ENCODE assay signal across 8 cellular contexts in the genomic region with DNA sequence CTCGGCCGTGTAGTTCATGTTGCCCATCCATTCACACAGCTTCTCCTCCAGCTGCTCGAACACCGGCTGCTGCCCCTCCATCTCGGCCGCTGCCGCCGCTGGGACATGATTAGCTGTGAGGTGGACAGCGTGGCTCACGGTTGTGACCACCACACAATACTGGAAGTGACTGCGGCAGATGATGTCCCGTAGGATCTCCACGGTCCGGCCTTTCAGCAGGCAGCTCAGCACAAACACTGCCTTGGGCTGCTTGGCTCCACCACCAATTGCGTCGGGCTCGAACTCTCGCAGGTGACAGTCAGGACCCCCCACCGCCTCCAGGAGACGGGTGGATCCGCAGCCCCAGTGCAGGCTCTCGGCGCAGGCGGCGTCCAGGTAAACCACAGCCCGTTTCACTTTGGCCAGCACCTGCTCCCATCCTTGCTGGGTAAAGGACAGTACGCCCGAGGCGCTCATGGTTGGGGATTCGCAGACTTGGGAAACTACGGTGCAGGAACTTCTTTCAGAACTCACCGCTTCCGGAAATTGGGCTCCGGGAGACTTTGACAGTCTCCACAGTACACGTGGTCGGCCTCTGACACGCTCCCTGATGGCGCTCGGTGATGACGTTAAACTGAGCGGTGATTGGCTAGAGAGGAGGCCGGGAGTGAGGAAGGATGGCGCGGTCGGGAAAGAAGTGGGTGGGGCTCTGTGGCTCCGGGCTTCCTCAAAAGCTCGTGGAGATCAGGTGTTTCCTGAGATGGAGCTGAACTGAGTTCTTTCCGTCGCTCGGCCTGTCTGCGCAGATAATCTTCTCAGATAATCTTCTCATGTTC. TPM values are rescaled to one million over a fixed set of nuclear protein-coding genes. Genes with fewer than 3 reads are reported as not detected.
DNase-seq lines count a peak whose midpoint lies in the region; ATAC-seq and TF ChIP-seq lines count a peak whose summit lies in the region.

A gene (minus strand): TSS at position 576 of the 815 bp plus-strand sequence.

- H4K20me1 ChIP-seq in DND-41 (ENCODE audit: insufficient read depth, low read length): peaks cover 3% of the 10 kb centered on the region; the same call in 1 of the 2 replicates
- no peaks in the 10 kb centered on the region for H4K20me1 ChIP-seq in GM23248 (ENCODE audit: insufficient read depth)

- H3K4me1 ChIP-seq in DND-41 (ENCODE audit: insufficient read depth, low read length): peaks cover 52% of the 10 kb centered on the region
- peaks cover 27% of the 10 kb centered on the region for H3K4me1 ChIP-seq in GM23248 (ENCODE audit: insufficient read depth)

- H3K4me3 ChIP-seq in DND-41 (ENCODE audit: low read depth in 1 of 2, low read length in 2 of 2): peak within 1 kb of the TSS; percentile 86 to 97
- H3K4me3 ChIP-seq in GM23248: peak within 1 kb of the TSS; percentile 89

- in situ Hi-C loops in GM23248 (cut with MboI): loop anchor here (25.0 kb wide), 1 partner anchor 353 kb away; no protein-coding TSS in a partner anchor

- no peaks in the 10 kb centered on the region for H3K9me2 ChIP-seq in GM23248 (ENCODE audit: insufficient read depth)

- peaks cover 5% of the 10 kb centered on the region for H3K27me3 Mint-ChIP-seq in activated T-helper 1 cell treated with anti-CD3 and anti-CD28 coated beads, Interleukin-12 subunit alpha, Interleukin-12 subunit beta, Interleukin-2, Interleukin-4 antibody, amounts not matched to agents 30 ng/mL and 10 ng/mL and 1 ng/mL, durations not matched to agents 14 hours and 24 hours and 36 hours (ENCODE audit: insufficient read depth)
- H3K27me3 Mint-ChIP-seq in naive B cell: peaks cover 6 to 25% (median 19%) of the 10 kb centered on the region in 3 donors
- peaks cover 19% of the 10 kb centered on the region for H3K27me3 Mint-ChIP-seq in stimulated activated memory B cell treated with anti-CD40 and anti-IgM and Interleukin-4, amounts not matched to agents 10 μg/mL and 1 μg/mL and 100 μg/mL, for 72 hours

- TF ChIP-seq CTCF in DND-41 (IDR thresholded peaks at IDR 0.05; ENCODE audit: borderline replicate concordance, extremely low read depth, low read length, poor library complexity, severe bottlenecking): no peak

- peaks cover 8% of the 10 kb centered on the region; the same call in 1 of the 2 replicates for H3F3A ChIP-seq in GM23248 (ENCODE audit: insufficient read depth)

- H3K36me3 ChIP-seq in DND-41 (ENCODE audit: insufficient read depth, low read length) (peaks cover 10% of the 10 kb centered on the region), GM23248 (ENCODE audit: low read depth) (no peaks in the 10 kb centered on the region)

- DNase-seq in DND-41 (peak; percentile 98), GM23248 (peak; percentile 98), Kasumi-1 (lab: John Stamatoyannopoulos, UW) (peak; percentile 100), RPMI7951 (ENCODE audit: low read depth) (peak; percentile 96), fibroblast of gingiva (ENCODE audit: low read depth) (peak; percentile 95), naive B cell (peak; percentile 96)
- peak; percentile 95 for DNase-seq in activated T-helper 1 cell treated with anti-CD3 and anti-CD28 coated beads, Interleukin-12 subunit alpha, Interleukin-12 subunit beta, Interleukin-2, Interleukin-4 antibody, amounts not matched to agents 30 ng/mL and 10 ng/mL and 1 ng/mL, durations not matched to agents 14 hours and 24 hours and 36 hours (ENCODE audit: low spot score)

- 0 to 1% methylated on average over 51 of the region's 51 CpGs for WGBS in GM23248 (ENCODE audit: low coverage in 1 of 2, low lambda C conversion rate in 2 of 2, missing lambda C conversion rate in 2 of 2), 2 experiments

- H3K9me3 ChIP-seq in DND-41 (ENCODE audit: insufficient read depth, low read length, severe bottlenecking) (no peaks in the 10 kb centered on the region), GM23248 (ENCODE audit: low read depth) (no peaks in the 10 kb centered on the region)

- H3K4me2 ChIP-seq in DND-41 (ENCODE audit: insufficient read depth, low read length): peak within 1 kb of the TSS; percentile 78
- H3K4me2 ChIP-seq in GM23248 (ENCODE audit: unreplicated experiment): peak within 1 kb of the TSS; percentile 95

- H3K9ac ChIP-seq in DND-41 (ENCODE audit: low read depth, low read length): peak within 1 kb of the TSS; percentile 67
- peak within 1 kb of the TSS; percentile 76 for H3K9ac ChIP-seq in GM23248

- peaks cover 39% of the 10 kb centered on the region for H3K4me1 Mint-ChIP-seq in activated T-helper 1 cell treated with anti-CD3 and anti-CD28 coated beads, Interleukin-12 subunit alpha, Interleukin-12 subunit beta, Interleukin-2, Interleukin-4 antibody, amounts not matched to agents 30 ng/mL and 10 ng/mL and 1 ng/mL, durations not matched to agents 14 hours and 24 hours and 36 hours (ENCODE audit: low read depth)
- peaks cover 44 to 56% (median 53%) of the 10 kb centered on the region in 3 donors for H3K4me1 Mint-ChIP-seq in naive B cell
- H3K4me1 Mint-ChIP-seq in stimulated activated memory B cell treated with anti-CD40 and anti-IgM and Interleukin-4, amounts not matched to agents 10 μg/mL and 1 μg/mL and 100 μg/mL, for 72 hours: peaks cover 41% of the 10 kb centered on the region

- peak; percentile 94 for ATAC-seq in DND-41 (ENCODE audit: insufficient read depth, low read depth)
- ATAC-seq in naive B cell (ENCODE audit: low read depth in 2 of 2): peak; percentile 97 to 98
- peak; percentile 99 for ATAC-seq in stimulated activated memory B cell treated with anti-CD40 and anti-IgM and Interleukin-4, amounts not matched to agents 10 μg/mL and 1 μg/mL and 100 μg/mL, for 72 hours

- intact Hi-C loops in activated T-helper 1 cell treated with anti-CD3 and anti-CD28 coated beads, Interleukin-12 subunit alpha, Interleukin-12 subunit beta, Interleukin-2, Interleukin-4 antibody, amounts not matched to agents 30 ng/mL and 10 ng/mL and 1 ng/mL, durations not matched to agents 14 hours and 24 hours and 36 hours (cut with micrococcal nuclease): loop anchor here (1.0 to 10.0 kb wide), 7 partner anchors 12 to 952 kb away; a partner anchor contains a TSS

- peak within 1 kb of the TSS; percentile 79 for H3K27ac ChIP-seq in DND-41 (ENCODE audit: low read length)
- peak within 1 kb of the TSS; percentile 41 for H3K27ac ChIP-seq in GM23248

- H3K27me3 ChIP-seq in DND-41 (ENCODE audit: insufficient read depth, low read length, poor library complexity) (no peaks in the 10 kb centered on the region), GM23248 (replicated peaks; ENCODE audit: insufficient read depth) (no peaks in the 10 kb centered on the region)

- peak within 1 kb of the TSS; percentile 90 for H2AFZ ChIP-seq in DND-41 (ENCODE audit: low read depth, low read length)
- peak within 1 kb of the TSS; percentile 99 for H2AFZ ChIP-seq in GM23248

- peak within 1 kb of the TSS; percentile 88 for H3K27ac Mint-ChIP-seq in activated T-helper 1 cell treated with anti-CD3 and anti-CD28 coated beads, Interleukin-12 subunit alpha, Interleukin-12 subunit beta, Interleukin-2, Interleukin-4 antibody, amounts not matched to agents 30 ng/mL and 10 ng/mL and 1 ng/mL, durations not matched to agents 14 hours and 24 hours and 36 hours
- H3K27ac Mint-ChIP-seq in naive B cell: peak within 1 kb of the TSS; percentile 96 to 99 (median 98)
- peak within 1 kb of the TSS; percentile 92 for H3K27ac Mint-ChIP-seq in stimulated activated memory B cell treated with anti-CD40 and anti-IgM and Interleukin-4, amounts not matched to agents 10 μg/mL and 1 μg/mL and 100 μg/mL, for 72 hours

- peaks cover 10% of the 10 kb centered on the region for H3K36me3 Mint-ChIP-seq in activated T-helper 1 cell treated with anti-CD3 and anti-CD28 coated beads, Interleukin-12 subunit alpha, Interleukin-12 subunit beta, Interleukin-2, Interleukin-4 antibody, amounts not matched to agents 30 ng/mL and 10 ng/mL and 1 ng/mL, durations not matched to agents 14 hours and 24 hours and 36 hours (ENCODE audit: low read depth)
- peaks cover 0 to 8% of the 10 kb centered on the region in 2 donors for H3K36me3 Mint-ChIP-seq in naive B cell
- peaks cover 17% of the 10 kb centered on the region for H3K36me3 Mint-ChIP-seq in stimulated activated memory B cell treated with anti-CD40 and anti-IgM and Interleukin-4, amounts not matched to agents 10 μg/mL and 1 μg/mL and 100 μg/mL, for 72 hours

- H3K79me2 ChIP-seq in DND-41 (ENCODE audit: insufficient read depth, low read length): peaks cover 51% of the 10 kb centered on the region
- H3K79me2 ChIP-seq in GM23248 (ENCODE audit: insufficient read depth): peaks cover 51% of the 10 kb centered on the region

- H3K4me3 Mint-ChIP-seq in activated T-helper 1 cell treated with anti-CD3 and anti-CD28 coated beads, Interleukin-12 subunit alpha, Interleukin-12 subunit beta, Interleukin-2, Interleukin-4 antibody, amounts not matched to agents 30 ng/mL and 10 ng/mL and 1 ng/mL, durations not matched to agents 14 hours and 24 hours and 36 hours: peak within 1 kb of the TSS; percentile 98
- H3K4me3 Mint-ChIP-seq in naive B cell: peak within 1 kb of the TSS; percentile 92 to 99 (median 97)
- H3K4me3 Mint-ChIP-seq in stimulated activated memory B cell treated with anti-CD40 and anti-IgM and Interleukin-4, amounts not matched to agents 10 μg/mL and 1 μg/mL and 100 μg/mL, for 72 hours: peak within 1 kb of the TSS; percentile 96

- H3K9me3 Mint-ChIP-seq in activated T-helper 1 cell treated with anti-CD3 and anti-CD28 coated beads, Interleukin-12 subunit alpha, Interleukin-12 subunit beta, Interleukin-2, Interleukin-4 antibody, amounts not matched to agents 30 ng/mL and 10 ng/mL and 1 ng/mL, durations not matched to agents 14 hours and 24 hours and 36 hours: no peaks in the 10 kb centered on the region
- peaks cover 0 to 3% (median 0%) of the 10 kb centered on the region in 7 donors for H3K9me3 Mint-ChIP-seq in naive B cell
- no peaks in the 10 kb centered on the region for H3K9me3 Mint-ChIP-seq in stimulated activated memory B cell treated with anti-CD40 and anti-IgM and Interleukin-4, amounts not matched to agents 10 μg/mL and 1 μg/mL and 100 μg/mL, for 72 hours

RNA-seq across cellular contexts. Expression of the gene that starts here (rescaled TPM):
- 33.2 and 36.3 TPM in 2 replicates for total RNA-seq in GM23248 (2014; rRNA removed; shearing (Covaris generic))
- 30.4 and 30.7 TPM in 2 replicates for polyA plus RNA-seq in GM23248 (2016; fragmentation: Nextera tagmentation; extraction: Ambion mirVana)
- 26.9 and 27.6 TPM in 2 replicates for total RNA-seq in RPMI7951 (2014; rRNA removed; shearing (Covaris generic))
- total RNA-seq in activated T-helper 1 cell treated with anti-CD3 and anti-CD28 coated beads, Interleukin-12 subunit alpha, Interleukin-12 subunit beta, Interleukin-2, Interleukin-4 antibody, amounts not matched to agents 30 ng/mL and 10 ng/mL and 1 ng/mL, durations not matched to agents 14 hours and 24 hours and 36 hours: 39.4 and 40.5 TPM in 2 replicates
- polyA plus RNA-seq in naive B cell (ENCODE audit: low read depth in 6 of 6): 10 to 100 TPM; 11.6 to 22.7 (median 19.3) TPM

Comparison
In these comparisons a context has a peak if more than half of its experiments do, and no peak if none do; other contexts are left out.
1. Peak in every context shown above with its lines: DNase-seq, ATAC-seq, H3K4me3 ChIP-seq and H3K27ac ChIP-seq.